Comparison of ENCODE assay signal across 1 cellular context in genomic region chr6:135054575-135055498, GRCh38.
TF ChIP-seq lines count a peak whose summit lies in the region.

TSS of gene HBS1L (minus strand) at chr6:135054822. CDS start at chr6:135054691, 131 bp downstream.

TF ChIP-seq in HepG2, 621 proteins besides CTCF, POLR2A, EP300 and RAD21 (continued from another document and continues in another):
- TF ChIP-seq ZNF800 (CRISPR knock-in tag; IDR thresholded peaks at IDR 0.05), result no peak
- TF ChIP-seq ZNF383 (CRISPR knock-in tag; IDR thresholded peaks at IDR 0.05; ENCODE audit: borderline replicate concordance), result peak; percentile 89; the same call in 1 of the 2 replicates
- TF ChIP-seq ZNF557 (CRISPR knock-in tag; IDR thresholded peaks at IDR 0.05), result peak; percentile 70
- no peak for TF ChIP-seq TIGD3 (CRISPR knock-in tag; IDR thresholded peaks at IDR 0.05; ENCODE audit: borderline replicate concordance)
- peak; percentile 81 for TF ChIP-seq RBM39 (IDR thresholded peaks at IDR 0.05; ENCODE audit: low read depth, low read length, poor library complexity, severe bottlenecking)
- TF ChIP-seq ZNF766 (CRISPR knock-in tag; IDR thresholded peaks at IDR 0.05; ENCODE audit: borderline replicate concordance), result peak; percentile 74; the same call in 1 of the 2 replicates
- TF ChIP-seq ZNF512 (CRISPR knock-in tag; IDR thresholded peaks at IDR 0.05), result no peak
- TF ChIP-seq BORCS8-MEF2B (CRISPR knock-in tag; IDR thresholded peaks at IDR 0.05), result peak; percentile 91; the same call in 1 of the 2 replicates
- no peak for TF ChIP-seq ZNF17 (CRISPR knock-in tag; IDR thresholded peaks at IDR 0.05)
- TF ChIP-seq ZMYM2 (CRISPR knock-in tag; IDR thresholded peaks at IDR 0.05), result peak; percentile 94
- no peak for TF ChIP-seq ZXDC (CRISPR knock-in tag; IDR thresholded peaks at IDR 0.05)
- peak; percentile 72 for TF ChIP-seq ZSCAN31 (CRISPR knock-in tag; IDR thresholded peaks at IDR 0.05; ENCODE audit: low read depth)
- TF ChIP-seq, protein P1, sequence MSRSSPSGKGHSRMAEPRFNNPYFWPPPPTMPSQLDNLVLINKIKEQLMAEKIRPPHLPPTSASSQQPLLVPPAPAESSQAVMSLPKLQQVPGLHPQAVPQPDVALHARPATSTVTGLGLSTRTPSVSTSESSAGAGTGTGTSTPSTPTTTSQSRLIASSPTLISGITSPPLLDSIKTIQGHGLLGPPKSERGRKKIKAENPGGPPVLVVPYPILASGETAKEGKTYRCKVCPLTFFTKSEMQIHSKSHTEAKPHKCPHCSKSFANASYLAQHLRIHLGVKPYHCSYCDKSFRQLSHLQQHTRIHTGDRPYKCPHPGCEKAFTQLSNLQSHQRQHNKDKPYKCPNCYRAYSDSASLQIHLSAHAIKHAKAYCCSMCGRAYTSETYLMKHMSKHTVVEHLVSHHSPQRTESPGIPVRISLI (CRISPR knock-in tag; IDR thresholded peaks at IDR 0.05; ENCODE audit: borderline replicate concordance), result no peak
- no peak for TF ChIP-seq IKZF1 (IDR thresholded peaks at IDR 0.05)
- TF ChIP-seq ZNF674 (CRISPR knock-in tag; IDR thresholded peaks at IDR 0.05; ENCODE audit: low read depth), result peak; percentile 33; the same call in 1 of the 2 replicates
- peak; percentile 76; the same call in 1 of the 2 replicates for TF ChIP-seq ZNF333 (CRISPR knock-in tag; IDR thresholded peaks at IDR 0.05; ENCODE audit: borderline replicate concordance)
- peak; percentile 95 for TF ChIP-seq HOMEZ (CRISPR knock-in tag; IDR thresholded peaks at IDR 0.05; ENCODE audit: low read depth)
- TF ChIP-seq CREM (IDR thresholded peaks at IDR 0.05), result peak; percentile 93
- no peak for TF ChIP-seq CREM (CRISPR knock-in tag; IDR thresholded peaks at IDR 0.05)
- TF ChIP-seq SP2 (CRISPR knock-in tag; IDR thresholded peaks at IDR 0.05), result no peak
- peak; percentile 83 for TF ChIP-seq ZNF256 (CRISPR knock-in tag; conservative IDR thresholded peaks at IDR 0.05)
- TF ChIP-seq ZSCAN21 (CRISPR knock-in tag; IDR thresholded peaks at IDR 0.05; ENCODE audit: borderline replicate concordance), result peak; percentile 71
- no peak; the same call in 1 of the 2 replicates for TF ChIP-seq ZBTB34 (CRISPR knock-in tag; IDR thresholded peaks at IDR 0.05)
- TF ChIP-seq, protein P2, sequence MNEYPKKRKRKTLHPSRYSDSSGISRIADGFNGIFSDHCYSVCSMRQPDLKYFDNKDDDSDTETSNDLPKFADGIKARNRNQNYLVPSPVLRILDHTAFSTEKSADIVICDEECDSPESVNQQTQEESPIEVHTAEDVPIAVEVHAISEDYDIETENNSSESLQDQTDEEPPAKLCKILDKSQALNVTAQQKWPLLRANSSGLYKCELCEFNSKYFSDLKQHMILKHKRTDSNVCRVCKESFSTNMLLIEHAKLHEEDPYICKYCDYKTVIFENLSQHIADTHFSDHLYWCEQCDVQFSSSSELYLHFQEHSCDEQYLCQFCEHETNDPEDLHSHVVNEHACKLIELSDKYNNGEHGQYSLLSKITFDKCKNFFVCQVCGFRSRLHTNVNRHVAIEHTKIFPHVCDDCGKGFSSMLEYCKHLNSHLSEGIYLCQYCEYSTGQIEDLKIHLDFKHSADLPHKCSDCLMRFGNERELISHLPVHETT (CRISPR knock-in tag; conservative IDR thresholded peaks at IDR 0.05), result no peak; the same call in 1 of the 2 replicates
- peak; percentile 47; the same call in 1 of the 2 replicates for TF ChIP-seq BCL6 (CRISPR knock-in tag; IDR thresholded peaks at IDR 0.05)
- no peak for TF ChIP-seq TCF12 (IDR thresholded peaks at IDR 0.05)
- peak; percentile 28; the same call in 1 of the 2 replicates for TF ChIP-seq TCF12 (CRISPR knock-in tag; IDR thresholded peaks at IDR 0.05)
- TF ChIP-seq, protein P3, sequence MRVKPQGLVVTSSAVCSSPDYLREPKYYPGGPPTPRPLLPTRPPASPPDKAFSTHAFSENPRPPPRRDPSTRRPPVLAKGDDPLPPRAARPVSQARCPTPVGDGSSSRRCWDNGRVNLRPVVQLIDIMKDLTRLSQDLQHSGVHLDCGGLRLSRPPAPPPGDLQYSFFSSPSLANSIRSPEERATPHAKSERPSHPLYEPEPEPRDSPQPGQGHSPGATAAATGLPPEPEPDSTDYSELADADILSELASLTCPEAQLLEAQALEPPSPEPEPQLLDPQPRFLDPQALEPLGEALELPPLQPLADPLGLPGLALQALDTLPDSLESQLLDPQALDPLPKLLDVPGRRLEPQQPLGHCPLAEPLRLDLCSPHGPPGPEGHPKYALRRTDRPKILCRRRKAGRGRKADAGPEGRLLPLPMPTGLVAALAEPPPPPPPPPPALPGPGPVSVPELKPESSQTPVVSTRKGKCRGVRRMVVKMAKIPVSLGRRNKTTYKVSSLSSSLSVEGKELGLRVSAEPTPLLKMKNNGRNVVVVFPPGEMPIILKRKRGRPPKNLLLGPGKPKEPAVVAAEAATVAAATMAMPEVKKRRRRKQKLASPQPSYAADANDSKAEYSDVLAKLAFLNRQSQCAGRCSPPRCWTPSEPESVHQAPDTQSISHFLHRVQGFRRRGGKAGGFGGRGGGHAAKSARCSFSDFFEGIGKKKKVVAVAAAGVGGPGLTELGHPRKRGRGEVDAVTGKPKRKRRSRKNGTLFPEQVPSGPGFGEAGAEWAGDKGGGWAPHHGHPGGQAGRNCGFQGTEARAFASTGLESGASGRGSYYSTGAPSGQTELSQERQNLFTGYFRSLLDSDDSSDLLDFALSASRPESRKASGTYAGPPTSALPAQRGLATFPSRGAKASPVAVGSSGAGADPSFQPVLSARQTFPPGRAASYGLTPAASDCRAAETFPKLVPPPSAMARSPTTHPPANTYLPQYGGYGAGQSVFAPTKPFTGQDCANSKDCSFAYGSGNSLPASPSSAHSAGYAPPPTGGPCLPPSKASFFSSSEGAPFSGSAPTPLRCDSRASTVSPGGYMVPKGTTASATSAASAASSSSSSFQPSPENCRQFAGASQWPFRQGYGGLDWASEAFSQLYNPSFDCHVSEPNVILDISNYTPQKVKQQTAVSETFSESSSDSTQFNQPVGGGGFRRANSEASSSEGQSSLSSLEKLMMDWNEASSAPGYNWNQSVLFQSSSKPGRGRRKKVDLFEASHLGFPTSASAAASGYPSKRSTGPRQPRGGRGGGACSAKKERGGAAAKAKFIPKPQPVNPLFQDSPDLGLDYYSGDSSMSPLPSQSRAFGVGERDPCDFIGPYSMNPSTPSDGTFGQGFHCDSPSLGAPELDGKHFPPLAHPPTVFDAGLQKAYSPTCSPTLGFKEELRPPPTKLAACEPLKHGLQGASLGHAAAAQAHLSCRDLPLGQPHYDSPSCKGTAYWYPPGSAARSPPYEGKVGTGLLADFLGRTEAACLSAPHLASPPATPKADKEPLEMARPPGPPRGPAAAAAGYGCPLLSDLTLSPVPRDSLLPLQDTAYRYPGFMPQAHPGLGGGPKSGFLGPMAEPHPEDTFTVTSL (CRISPR knock-in tag; IDR thresholded peaks at IDR 0.05; ENCODE audit: borderline replicate concordance), result no peak
- TF ChIP-seq, protein P4, sequence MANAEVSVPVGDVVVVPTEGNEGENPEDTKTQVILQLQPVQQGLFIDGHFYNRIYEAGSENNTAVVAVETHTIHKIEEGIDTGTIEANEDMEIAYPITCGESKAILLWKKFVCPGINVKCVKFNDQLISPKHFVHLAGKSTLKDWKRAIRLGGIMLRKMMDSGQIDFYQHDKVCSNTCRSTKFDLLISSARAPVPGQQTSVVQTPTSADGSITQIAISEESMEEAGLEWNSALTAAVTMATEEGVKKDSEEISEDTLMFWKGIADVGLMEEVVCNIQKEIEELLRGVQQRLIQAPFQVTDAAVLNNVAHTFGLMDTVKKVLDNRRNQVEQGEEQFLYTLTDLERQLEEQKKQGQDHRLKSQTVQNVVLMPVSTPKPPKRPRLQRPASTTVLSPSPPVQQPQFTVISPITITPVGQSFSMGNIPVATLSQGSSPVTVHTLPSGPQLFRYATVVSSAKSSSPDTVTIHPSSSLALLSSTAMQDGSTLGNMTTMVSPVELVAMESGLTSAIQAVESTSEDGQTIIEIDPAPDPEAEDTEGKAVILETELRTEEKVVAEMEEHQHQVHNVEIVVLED (CRISPR knock-in tag; IDR thresholded peaks at IDR 0.05; ENCODE audit: borderline replicate concordance), result peak; percentile 92
